23 cellular contexts compared by ENCODE assay signal in the genomic region with DNA sequence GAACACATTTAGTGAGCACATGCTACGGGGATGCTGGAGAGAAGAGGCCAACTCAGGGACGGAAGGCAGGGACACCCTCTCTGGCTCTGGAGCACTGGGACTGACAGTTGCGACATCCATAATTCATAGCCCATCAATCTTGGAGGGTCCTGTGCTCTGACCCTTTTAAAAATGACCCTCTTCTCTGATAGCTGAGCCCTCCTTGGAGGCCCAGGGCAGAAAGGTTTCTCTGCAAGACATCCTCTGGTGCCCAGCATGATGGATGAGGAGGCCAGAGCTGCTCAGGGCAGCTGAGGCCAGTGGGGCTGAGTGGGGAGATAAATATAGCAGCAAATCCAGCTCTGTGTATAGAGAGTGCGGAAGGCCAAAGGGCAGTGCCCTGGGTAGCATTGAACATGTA. TPM values are rescaled to one million over a fixed set of nuclear protein-coding genes. Genes with fewer than 3 reads are reported as not detected.
DNase-seq lines count a peak whose midpoint lies in the region; ATAC-seq, FAIRE-seq and TF ChIP-seq lines count a peak whose summit lies in the region.
"Had no signal": no experiment of that assay in that cellular context is flagged by ENCODE, and none has a peak within 500 bp of the region (broad histone marks: within the 10 kb centered on the region; RNA-seq: fewer than 3 reads in every experiment).

No MANE protein-coding gene starts in this region.

- peaks cover 19% of the 10 kb centered on the region for H3K4me1 Mint-ChIP-seq in neural crest cell
- H3K4me1 Mint-ChIP-seq: activated naive CD8-positive, alpha-beta T cell treated with anti-CD3 and anti-CD28 coated beads, Interleukin-2, amount 50 U/mL, for 24 hours had no signal

- no peak overlapping the region for H3K4me3 Mint-ChIP-seq in neural crest cell
- H3K4me3 Mint-ChIP-seq: activated naive CD8-positive, alpha-beta T cell treated with anti-CD3 and anti-CD28 coated beads, Interleukin-2, amount 50 U/mL, for 24 hours; CD4-positive, alpha-beta T cell; naive thymus-derived CD8-positive, alpha-beta T cell; T-helper 17 cell had no signal

- intact Hi-C loops in tibial artery (cut with DNase I; ENCODE audit: low total_unique reads) = loop anchor here (10.0 kb wide), 1 partner anchor 84 kb away; no protein-coding TSS in a partner anchor
- intact Hi-C loops in thyroid gland (cut with DNase I) = no loop called here

- no peaks in the 10 kb centered on the region for H3K79me1 ChIP-seq in H1 (ENCODE audit: low read depth, low read length)

- H3K4me2 ChIP-seq in Karpas-422 (ENCODE audit: low read depth, low read length, poor library complexity, severe bottlenecking) (no peak overlapping the region), H1 (ENCODE audit: insufficient read depth in 1 of 2, low read depth in 2 of 2, low read length in 2 of 2) (no peak overlapping the region)
- H3K4me2 ChIP-seq: SK-N-SH had no signal

- H3K4me3 ChIP-seq in Karpas-422 (ENCODE audit: low read length) = no peak overlapping the region
- H3K4me3 ChIP-seq in H1 (ENCODE audit: extremely low read depth in 1 of 4, insufficient read depth in 2 of 4, low read depth in 3 of 4, low read length in 4 of 4) = no peak overlapping the region
- no peak overlapping the region for H3K4me3 ChIP-seq in tibial artery
- H3K4me3 ChIP-seq in thyroid gland (replicated peaks in 1 of 3) = no peak overlapping the region

- 0 out of 2 replicates have a peak, but pooled peaks cover 2% of the 10 kb centered on the region for H3K27me3 ChIP-seq in Karpas-422 (ENCODE audit: low read length)
- no peaks in the 10 kb centered on the region for H3K27me3 ChIP-seq in H1 (replicated peaks in 1 of 4; ENCODE audit: control insufficient read depth in 3 of 4, extremely low read depth in 1 of 4, insufficient read depth in 3 of 4, low read length in 3 of 4)
- H3K27me3 ChIP-seq in tibial artery = no peaks in the 10 kb centered on the region
- H3K27me3 ChIP-seq in thyroid gland = no peaks in the 10 kb centered on the region

- 89% methylated on average over 4 of the region's 4 CpGs; no CpG with 5 or more reads in 1 of the 2 experiments for WGBS in H1 (ENCODE audit: extremely low coverage in 1 of 2, insufficient coverage in 1 of 2, insufficient read length in 1 of 2, insufficient replicate concordance in 2 of 2, low coverage in 1 of 2, low lambda C conversion rate in 2 of 2, missing lambda C conversion rate in 1 of 2), 2 experiments
- 93 to 95% methylated on average over 4 of the region's 4 CpGs for WGBS in thyroid gland, 2 donors

- H4K20me1 ChIP-seq in Karpas-422 (ENCODE audit: insufficient read depth, low read depth, low read length) (no peaks in the 10 kb centered on the region), H1 (replicated peaks in 1 of 2; ENCODE audit: control insufficient read depth in 1 of 2, insufficient read depth in 2 of 2, low read length in 2 of 2) (no peaks in the 10 kb centered on the region)

- no peak for TF ChIP-seq EP300 in H1 (IDR thresholded peaks at IDR 0.05; ENCODE audit: borderline replicate concordance in 1 of 2, low read depth in 2 of 2, low read length in 2 of 2)

- TF ChIP-seq CTCF in H1 (IDR thresholded peaks at IDR 0.05; ENCODE audit: control extremely low read depth in 1 of 3, insufficient read depth in 1 of 3, low read depth in 1 of 3, low read length in 3 of 3) (no peak), neural crest cell (conservative IDR thresholded peaks at IDR 0.05) (no peak), tibial artery (IDR thresholded peaks at IDR 0.05) (no peak), thyroid gland (IDR thresholded peaks at IDR 0.05) (no peak)

- no peak overlapping the region for H3K56ac ChIP-seq in H1 (replicated peaks; ENCODE audit: insufficient read length, low read depth, low read length)

- H3K36me3 ChIP-seq in Karpas-422 (ENCODE audit: insufficient read depth, low read length) = no peaks in the 10 kb centered on the region
- no peaks in the 10 kb centered on the region for H3K36me3 ChIP-seq in H1 (ENCODE audit: control insufficient read depth in 2 of 4, insufficient read depth in 4 of 4, low read length in 3 of 4)
- H3K36me3 ChIP-seq in tibial artery = no peaks in the 10 kb centered on the region
- no peaks in the 10 kb centered on the region for H3K36me3 ChIP-seq in thyroid gland

- no peak overlapping the region for H3K18ac ChIP-seq in H1 (ENCODE audit: extremely low read depth, low read length)

- H3K27me3 Mint-ChIP-seq in neural crest cell (ENCODE audit: low read depth) = peaks cover 13% of the 10 kb centered on the region

- peak overlapping the region; percentile 0 for H3K27ac Mint-ChIP-seq in neural crest cell (ENCODE audit: unreplicated experiment)
- H3K27ac Mint-ChIP-seq: activated naive CD8-positive, alpha-beta T cell treated with anti-CD3 and anti-CD28 coated beads, Interleukin-2, amount 50 U/mL, for 24 hours; CD4-positive, alpha-beta T cell; naive thymus-derived CD8-positive, alpha-beta T cell; T-helper 17 cell had no signal

- H3K9me3 ChIP-seq in Karpas-422 (ENCODE audit: low read length) (no peaks in the 10 kb centered on the region), H1 (ENCODE audit: insufficient read depth in 2 of 2, low read depth in 1 of 2, low read length in 1 of 2) (no peaks in the 10 kb centered on the region), tibial artery (no peaks in the 10 kb centered on the region), thyroid gland (no peaks in the 10 kb centered on the region)
- H3K9me3 ChIP-seq: SK-N-SH had no signal

- H4K5ac ChIP-seq in H1 (ENCODE audit: insufficient read length, low read depth, low read length) = no peak overlapping the region

- H3K9me2 ChIP-seq in Karpas-422 (replicated peaks; ENCODE audit: insufficient read depth, low read length) = no peaks in the 10 kb centered on the region
- H3K9me2 ChIP-seq: SK-N-SH had no signal

- H3K14ac ChIP-seq in H1 (ENCODE audit: insufficient read length) = no peak overlapping the region

- CTCF ChIA-PET in H1 (lab: Charles Lee; ENCODE audit: partially characterized antibody) = interaction anchor here (1.0 to 1.7 kb wide), 3 partner anchors 10 to 64 kb away, joined by 4 to 7 read pairs (median 6); no protein-coding TSS in a partner anchor

- POLR2A ChIA-PET in H1 (lab: Charles Lee; ENCODE audit: partially characterized antibody) = no interaction called here

- no peak overlapping the region for H2AK5ac ChIP-seq in H1 (ENCODE audit: low read depth, low read length)

- no peak overlapping the region for H3K4ac ChIP-seq in H1 (replicated peaks; ENCODE audit: insufficient read length, low read depth, low read length)

- no peak overlapping the region for H4K8ac ChIP-seq in H1 (ENCODE audit: extremely low read depth, insufficient read depth, low read length)

- peaks cover 14% of the 10 kb centered on the region for H3K4me1 ChIP-seq in Karpas-422 (ENCODE audit: low read length)
- H3K4me1 ChIP-seq in H1 (replicated peaks in 1 of 4; ENCODE audit: control insufficient read depth in 3 of 4, insufficient read depth in 4 of 4, low read length in 3 of 4) = peaks cover 0 to 2% (median 0%) of the 10 kb centered on the region in 4 experiments; a peak in 2 of 7 replicates
- H3K4me1 ChIP-seq in tibial artery = peaks cover 0 to 45% (median 28%) of the 10 kb centered on the region in 4 donors
- peaks cover 0 to 9% of the 10 kb centered on the region in 2 donors for H3K4me1 ChIP-seq in thyroid gland
- H3K4me1 ChIP-seq: parathyroid adenoma had no signal

- TF ChIP-seq POLR2A in H1 (IDR thresholded peaks at IDR 0.05; ENCODE audit: control extremely low read depth in 1 of 2, low read depth in 2 of 2, low read length in 2 of 2) (no peak), thyroid gland (IDR thresholded peaks at IDR 0.05) (no peak)

- H3K36me3 Mint-ChIP-seq in neural crest cell (ENCODE audit: low read depth) = no peaks in the 10 kb centered on the region
- H3K36me3 Mint-ChIP-seq: naive thymus-derived CD8-positive, alpha-beta T cell had no signal

- no peak overlapping the region for H4K91ac ChIP-seq in H1 (replicated peaks; ENCODE audit: insufficient read length, low read length)

- no peak overlapping the region for H3K23ac ChIP-seq in H1 (ENCODE audit: insufficient read length)

- DNase-seq in Karpas-422 = peak; percentile 21
- DNase-seq in H1 (ENCODE audit: low read depth in 1 of 2, low spot score in 2 of 2) = no peak
- no peak for DNase-seq in neural crest cell (ENCODE audit: low read depth, low spot score)
- no peak for DNase-seq in tibial artery
- DNase-seq in germinal center (ENCODE audit: low spot score) = no peak
- no peak for DNase-seq in thyroid gland
- DNase-seq: activated effector memory CD4-positive, alpha-beta T cell treated with anti-CD3 and anti-CD28 coated beads, Interleukin-2, amount 50 U/mL, for 16 hours; activated naive CD8-positive, alpha-beta T cell treated with anti-CD3 and anti-CD28 coated beads, Interleukin-2, amount 50 U/mL, for 24 hours; CD4-positive, alpha-beta T cell; cortex of kidney; DMS 273 treated with DMSO at 0.1 percent for 48 hours; kidney glomerular epithelial cell; naive thymus-derived CD8-positive, alpha-beta T cell; NCI-H1417 treated with DMSO at 0.1 percent for 48 hours; NCI-H82; SK-N-SH; T-helper 17 cell had no signal

- no peak overlapping the region for H2AFZ ChIP-seq in Karpas-422 (ENCODE audit: low read length)
- peak overlapping the region; percentile 19; the same call in 1 of the 2 replicates for H2AFZ ChIP-seq in H1 (ENCODE audit: low read length)
- H2AFZ ChIP-seq: parathyroid adenoma had no signal

- TF ChIP-seq RAD21 in H1 (IDR thresholded peaks at IDR 0.05 in 1 of 2, conservative IDR thresholded peaks at IDR 0.05 in 1 of 2; ENCODE audit: low read depth in 2 of 2, low read length in 2 of 2) = no peak

- no peak overlapping the region for H2BK5ac ChIP-seq in H1 (ENCODE audit: low read depth, low read length)

- H3K27ac ChIP-seq in Karpas-422 (ENCODE audit: low read length) (no peak overlapping the region), H1 (ENCODE audit: low read depth, low read length) (no peak overlapping the region), tibial artery (peak overlapping the region; percentile 81 to 91), thyroid gland (no peak overlapping the region)
- H3K27ac ChIP-seq: parathyroid adenoma had no signal

- FAIRE-seq in H1 (lab: Jason Lieb, UNC) = no peak
- FAIRE-seq: bronchial epithelial cell, endometrium had no signal

- no peak overlapping the region for H2BK15ac ChIP-seq in H1 (ENCODE audit: low read length)

- ATAC-seq in GM21360 (IDR thresholded peaks at IDR 0.05; ENCODE audit: unreplicated experiment) = no peak
- ATAC-seq: activated naive CD8-positive, alpha-beta T cell treated with anti-CD3 and anti-CD28 coated beads, Interleukin-2, amount 50 U/mL, for 24 hours; naive thymus-derived CD8-positive, alpha-beta T cell; sciatic nerve; T-helper 17 cell had no signal

- H3K9me3 Mint-ChIP-seq in neural crest cell = no peaks in the 10 kb centered on the region
- H3K9me3 Mint-ChIP-seq: activated naive CD8-positive, alpha-beta T cell treated with anti-CD3 and anti-CD28 coated beads, Interleukin-2, amount 50 U/mL, for 24 hours; CD4-positive, alpha-beta T cell; naive thymus-derived CD8-positive, alpha-beta T cell had no signal

- peak overlapping the region; percentile 42 for H2BK12ac ChIP-seq in H1 (ENCODE audit: low read depth, low read length)

- H3K79me2 ChIP-seq in Karpas-422 (ENCODE audit: low read length) (no peaks in the 10 kb centered on the region), H1 (ENCODE audit: control insufficient read depth in 1 of 2, insufficient read depth in 2 of 2, low read length in 2 of 2) (no peaks in the 10 kb centered on the region)
- H3K79me2 ChIP-seq: parathyroid adenoma had no signal

- no peak overlapping the region for H2BK20ac ChIP-seq in H1 (ENCODE audit: low read length)

- no peak overlapping the region for H2BK120ac ChIP-seq in H1 (replicated peaks; ENCODE audit: low read depth, low read length)

- no peaks in the 10 kb centered on the region for H3K23me2 ChIP-seq in H1 (ENCODE audit: low read depth, low read length)

- no peak overlapping the region for H3K9ac ChIP-seq in Karpas-422 (ENCODE audit: low read length)
- H3K9ac ChIP-seq in H1 (replicated peaks in 1 of 4; ENCODE audit: extremely low read depth in 1 of 4, low read depth in 3 of 4, low read length in 3 of 4) = no peak overlapping the region
- H3K9ac ChIP-seq: parathyroid adenoma, SK-N-SH had no signal

RNA-seq across cellular contexts. Expression of a gene that starts 50.2 kb away (rescaled TPM):
- 2.2 and 3.6 TPM in 2 replicates for total RNA-seq in Karpas-422 (2014; rRNA removed; shearing (Covaris generic); ENCODE audit: low replicate concordance)
- 0.27 and 0.32 TPM in 2 replicates for total RNA-seq in H1 (2021; fragmentation: NEBNext Ultra II Directional; extraction: Animal tissue kit (Norgen Biotek cat#: 25700))
- 0.17 and 0.20 TPM in 2 replicates for polyA plus RNA-seq in H1 (2011; rRNA removed)
- polyA plus RNA-seq in H1 (2011; cell fraction: cytosol; rRNA removed) = 0.12 TPM
- polyA plus RNA-seq in H1 (2011; cell fraction: nucleus; rRNA removed) = 0.24 TPM
- 0.12 to 0.33 TPM (median 0.15 TPM) in 4 replicates for polyA plus RNA-seq in H1 (2012, experiment 1 of 2)
- 0.38 TPM for polyA plus RNA-seq in H1 (2012, experiment 2 of 2)
- polyA plus RNA-seq in H1 (2013, experiment 1 of 2) = 0.22 TPM
- polyA plus RNA-seq in H1 (2013, experiment 2 of 2) = 0.31 TPM
- polyA minus RNA-seq in H1 (2011; rRNA and poly(A)+ RNA removed) = 0.41 and 0.54 TPM in 2 replicates
- polyA minus RNA-seq in H1 (2011; cell fraction: cytosol; rRNA and poly(A)+ RNA removed) = not detected
- polyA minus RNA-seq in H1 (2011; cell fraction: nucleus; rRNA and poly(A)+ RNA removed) = not detected
- total RNA-seq in neural crest cell (0.35 and 0.39 TPM in 2 replicates), thyroid gland (100 to 1,000 TPM in 3 of 4 donors, 10 to 100 TPM in 1; 67.7 to 173 (median 111) TPM)
- total RNA-seq: CD4-positive, alpha-beta T cell; MCF 10A; naive thymus-derived CD8-positive, alpha-beta T cell; T-helper 17 cell had no signal
- polyA plus RNA-seq: naive thymus-derived CD8-positive, alpha-beta T cell; SK-N-SH had no signal

Comparison
In these comparisons a context has a peak if more than half of its experiments do, and no peak if none do; other contexts are left out.
1. H3K27ac ChIP-seq: peak in tibial artery (2 of 2); none in Karpas-422 (single experiment), H1 (single experiment) and thyroid gland (0 of 3).
2. RNA of a gene that starts 50.2 kb away (total RNA-seq): 67.7 to 173 TPM in thyroid gland; 2.2 to 3.6 TPM in Karpas-422, 0.35 to 0.39 TPM in neural crest cell and 0.27 to 0.32 TPM in H1; every median in the first group is over 10 times any median in the second.